In the genomic region with DNA sequence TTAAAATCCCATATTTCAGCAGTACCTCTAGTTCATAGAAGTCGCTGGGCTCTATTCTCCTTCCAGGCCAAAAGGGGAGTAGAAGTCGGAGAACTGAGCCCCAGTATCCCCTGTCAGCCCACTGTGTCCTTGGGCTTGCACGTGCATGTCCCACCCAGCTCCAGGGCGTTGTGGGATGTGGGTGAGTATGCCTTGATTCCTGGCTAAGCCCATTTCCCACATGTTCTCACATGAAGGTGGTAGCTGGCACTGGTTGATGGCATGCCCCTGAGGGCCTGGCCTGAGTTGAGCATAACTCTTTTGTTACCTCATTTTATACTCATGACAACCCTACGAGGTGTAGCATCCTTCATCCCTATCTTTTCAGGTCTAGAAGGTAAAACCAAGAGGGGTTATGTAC, we compare ENCODE assay signal across 34 cellular contexts. TPM values are rescaled to one million over a fixed set of nuclear protein-coding genes. Genes with fewer than 3 reads are reported as not detected.
"Had no signal": no experiment of that assay in that cellular context is flagged by ENCODE, and none has a peak within 500 bp of the region (broad histone marks: within the 10 kb centered on the region; RNA-seq: fewer than 3 reads in every experiment).

No MANE protein-coding gene starts in this region.

- H3K4me3 ChIP-seq: body of pancreas, breast epithelium, cardiac muscle cell had no signal

- DNase-seq: activated B cell treated with CpG ODN at 0.5 μM for 24 hours; activated CD4-positive, alpha-beta memory T cell treated with anti-CD3 and anti-CD28 coated beads for 36 hours; activated CD4-positive, alpha-beta T cell treated with anti-CD3 and anti-CD28 coated beads for 4 hours; activated CD4-positive, alpha-beta T cell treated with anti-CD3 and anti-CD28 coated beads, Interleukin-2, amount 10 ng/mL, durations not matched to agents 24 days and 14 days; activated CD4-positive, alpha-beta T cell treated with anti-CD3 and anti-CD28 coated beads, Interleukin-2, amount 50 U/mL, for 1 hour; activated CD4-positive, alpha-beta T cell treated with anti-CD3 and anti-CD28 coated beads, Interleukin-2, amount 50 U/mL, for 4 hours; activated CD4-positive, CD25-positive, alpha-beta regulatory T cell treated with anti-CD3 and anti-CD28 coated beads, Interleukin-2, amount 50 U/mL, for 72 hours; activated CD8-positive, alpha-beta memory T cell treated with anti-CD3 and anti-CD28 coated beads, Interleukin-2, amount 50 U/mL, for 4 hours; activated CD8-positive, alpha-beta T cell treated with anti-CD3 and anti-CD28 coated beads for 36 hours; activated effector memory CD4-positive, alpha-beta T cell treated with anti-CD3 and anti-CD28 coated beads, Interleukin-2, amount 50 U/mL, for 16 hours; activated naive CD4-positive, alpha-beta T cell treated with anti-CD3 and anti-CD28 coated beads, Interleukin-2, amount 10 ng/mL, durations not matched to agents 7 days and 5 days; activated naive CD4-positive, alpha-beta T cell treated with Interleukin-2 at 50 U/mL for 16 hours; activated naive CD8-positive, alpha-beta T cell treated with anti-CD3 and anti-CD28 coated beads, Interleukin-2, amount 10 ng/mL, durations not matched to agents 7 days and 5 days; activated naive CD8-positive, alpha-beta T cell treated with anti-CD3 and anti-CD28 coated beads, Interleukin-2, amount 50 U/mL, for 24 hours; activated T-cell treated with anti-CD3 and anti-CD28 coated beads for 4 hours; activated T-cell treated with anti-CD3 and anti-CD28 coated beads, Interleukin-2, amount 50 U/mL, for 1 hour; activated T-cell treated with anti-CD3 and anti-CD28 coated beads, Interleukin-2, amount 50 U/mL, for 4 hours; activated T-cell treated with anti-CD3 and anti-CD28 coated beads, Interleukin-2, amount 50 U/mL, for 72 hours; amygdala; aorta; body of pancreas; brain microvascular endothelial cell; caudate nucleus; cerebellar nuclear complex; T-helper 1 cell; T-helper 2 cell; T-helper 9 cell had no signal

- H3K27ac ChIP-seq: body of pancreas, brain microvascular endothelial cell, breast epithelium, cardiac muscle cell, VCaP had no signal

RNA-seq across cellular contexts. Expression of a gene that starts 8.0 kb away (rescaled TPM):
- total RNA-seq: activated B cell treated with CpG ODN at 0.5 μM for 24 hours; activated naive CD8-positive, alpha-beta T cell treated with anti-CD3 and anti-CD28 coated beads, Interleukin-2, amount 10 ng/mL, durations not matched to agents 7 days and 5 days; activated T-helper 17 cell treated with anti-CD3 and anti-CD28 coated beads, Interleukin-2, amount 50 U/mL, for 72 hours had no signal

RNA-seq across cellular contexts. Expression of a gene that starts 46.0 kb away (rescaled TPM):
- total RNA-seq: activated B cell treated with CpG ODN at 0.5 μM for 24 hours; activated CD4-positive, alpha-beta memory T cell treated with anti-CD3 and anti-CD28 coated beads for 36 hours; activated CD4-positive, alpha-beta T cell treated with anti-CD3 and anti-CD28 coated beads, Interleukin-2, amount 10 ng/mL, durations not matched to agents 24 days and 14 days; activated CD8-positive, alpha-beta memory T cell treated with anti-CD3 and anti-CD28 coated beads for 36 hours; activated CD8-positive, alpha-beta T cell treated with anti-CD3 and anti-CD28 coated beads for 36 hours; activated naive CD8-positive, alpha-beta T cell treated with anti-CD3 and anti-CD28 coated beads, Interleukin-2, amount 10 ng/mL, durations not matched to agents 7 days and 5 days; activated T-cell treated with anti-CD3 and anti-CD28 coated beads, Interleukin-2, amount 50 U/mL, for 4 hours; activated T-cell treated with anti-CD3 and anti-CD28 coated beads, Interleukin-2, amount 50 U/mL, for 72 hours; activated T-helper 1 cell treated with anti-CD3 and anti-CD28 coated beads, Interleukin-12 subunit alpha, Interleukin-12 subunit beta, Interleukin-2, Interleukin-4 antibody, amounts not matched to agents 30 ng/mL and 10 ng/mL and 1 ng/mL, durations not matched to agents 14 hours and 24 hours and 36 hours; activated T-helper 17 cell treated with anti-CD3 and anti-CD28 coated beads, Interleukin-2, amount 50 U/mL, for 72 hours; aorta; astrocyte; body of pancreas had no signal
